Comparison of ENCODE assay signal across 1 cellular context in genomic region chr2:120415728-120416509, GRCh38.
TF ChIP-seq lines count a peak whose summit lies in the region.

No MANE protein-coding gene starts in this region.

TF ChIP-seq in GM23338, 12 proteins besides CTCF, POLR2A, EP300 and RAD21 (continued from another document):
- TF ChIP-seq, protein P1, sequence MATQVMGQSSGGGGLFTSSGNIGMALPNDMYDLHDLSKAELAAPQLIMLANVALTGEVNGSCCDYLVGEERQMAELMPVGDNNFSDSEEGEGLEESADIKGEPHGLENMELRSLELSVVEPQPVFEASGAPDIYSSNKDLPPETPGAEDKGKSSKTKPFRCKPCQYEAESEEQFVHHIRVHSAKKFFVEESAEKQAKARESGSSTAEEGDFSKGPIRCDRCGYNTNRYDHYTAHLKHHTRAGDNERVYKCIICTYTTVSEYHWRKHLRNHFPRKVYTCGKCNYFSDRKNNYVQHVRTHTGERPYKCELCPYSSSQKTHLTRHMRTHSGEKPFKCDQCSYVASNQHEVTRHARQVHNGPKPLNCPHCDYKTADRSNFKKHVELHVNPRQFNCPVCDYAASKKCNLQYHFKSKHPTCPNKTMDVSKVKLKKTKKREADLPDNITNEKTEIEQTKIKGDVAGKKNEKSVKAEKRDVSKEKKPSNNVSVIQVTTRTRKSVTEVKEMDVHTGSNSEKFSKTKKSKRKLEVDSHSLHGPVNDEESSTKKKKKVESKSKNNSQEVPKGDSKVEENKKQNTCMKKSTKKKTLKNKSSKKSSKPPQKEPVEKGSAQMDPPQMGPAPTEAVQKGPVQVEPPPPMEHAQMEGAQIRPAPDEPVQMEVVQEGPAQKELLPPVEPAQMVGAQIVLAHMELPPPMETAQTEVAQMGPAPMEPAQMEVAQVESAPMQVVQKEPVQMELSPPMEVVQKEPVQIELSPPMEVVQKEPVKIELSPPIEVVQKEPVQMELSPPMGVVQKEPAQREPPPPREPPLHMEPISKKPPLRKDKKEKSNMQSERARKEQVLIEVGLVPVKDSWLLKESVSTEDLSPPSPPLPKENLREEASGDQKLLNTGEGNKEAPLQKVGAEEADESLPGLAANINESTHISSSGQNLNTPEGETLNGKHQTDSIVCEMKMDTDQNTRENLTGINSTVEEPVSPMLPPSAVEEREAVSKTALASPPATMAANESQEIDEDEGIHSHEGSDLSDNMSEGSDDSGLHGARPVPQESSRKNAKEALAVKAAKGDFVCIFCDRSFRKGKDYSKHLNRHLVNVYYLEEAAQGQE (IDR thresholded peaks at IDR 0.05; ENCODE audit: unreplicated experiment): no peak
TF ChIP-seq in GM23338: peak in this region for 0.
